ENCODE assay signal across 25 cellular contexts in genomic region chr4:24180586-24180985, GRCh38.
"Had no signal": no experiment of that assay in that cellular context is flagged by ENCODE, and none has a peak within 500 bp of the region (broad histone marks: within the 10 kb centered on the region; RNA-seq: fewer than 3 reads in every experiment).

No MANE protein-coding gene starts in this region.

- FAIRE-seq: colon, endometrium, frontal cortex had no signal

- H3K4me1 ChIP-seq: gastroesophageal sphincter, heart left ventricle, left lung, lower lobe of right lung had no signal

- H3K27me3 ChIP-seq: gastroesophageal sphincter, heart left ventricle, left lung had no signal

- H3K79me2 ChIP-seq: hepatocyte had no signal

- H3K4me3 ChIP-seq: coronary artery, esophagus squamous epithelium, gastroesophageal sphincter, heart left ventricle, hepatocyte, left lung, lower lobe of right lung, mucosa of descending colon had no signal

- H3K4me2 ChIP-seq: hepatocyte had no signal

- H3K9me3 ChIP-seq: esophagus squamous epithelium, gastroesophageal sphincter, heart left ventricle, left lung, lower lobe of right lung, mucosa of descending colon had no signal

- H3K36me3 ChIP-seq: esophagus squamous epithelium, gastroesophageal sphincter, heart left ventricle, left lung, lower lobe of right lung had no signal

- H2AFZ ChIP-seq: hepatocyte had no signal

- DNase-seq: dermis blood vessel endothelial cell; effector CD8-positive, alpha-beta T cell; effector memory CD8-positive, alpha-beta T cell; endodermal cell; erythroblast; esophagus squamous epithelium; foreskin fibroblast; heart left ventricle; hypothalamus; immature natural killer cell; islet precursor cell; left cardiac atrium; left lung; left ventricle myocardium superior; lower lobe of right lung; mesenchymal stem cell; mucosa of descending colon; naive B cell; naive thymus-derived CD8-positive, alpha-beta T cell had no signal

- ATAC-seq: effector memory CD8-positive, alpha-beta T cell; gastroesophageal sphincter; heart left ventricle; left cardiac atrium; left lung; left ventricle myocardium superior; lower lobe of right lung; mucosa of descending colon; naive thymus-derived CD8-positive, alpha-beta T cell had no signal

- H3K27ac ChIP-seq: coronary artery, esophagus squamous epithelium, gastroesophageal sphincter, heart left ventricle, hepatocyte, left lung, lower lobe of right lung had no signal
